ENCODE assay signal across 1 cellular context in genomic region chr22:39994566-39995345, GRCh38.
A peak's percentile ranks its signal among the peaks of the same experiment; 100 is the strongest.
TF ChIP-seq lines count a peak whose summit lies in the region.

Gene FAM83F (plus strand): TSS chr22:39994954. CDS start chr22:39995043, 89 bp downstream.

TF ChIP-seq in WTC11, 78 proteins besides CTCF, POLR2A, EP300 and RAD21 (continued from another document):
- TF ChIP-seq ZSCAN18 (CRISPR knock-in tag; IDR thresholded peaks at IDR 0.05) (no peak), ARID4B (CRISPR knock-in tag; IDR thresholded peaks at IDR 0.05; ENCODE audit: borderline replicate concordance) (0 out of 2 replicates have a peak, but pooled peaks have one; percentile 46), NR1H2 (CRISPR knock-in tag; IDR thresholded peaks at IDR 0.05) (no peak), ERG (CRISPR knock-in tag; IDR thresholded peaks at IDR 0.05) (no peak), MLX (CRISPR knock-in tag; IDR thresholded peaks at IDR 0.05) (no peak), TCF7 (CRISPR knock-in tag; IDR thresholded peaks at IDR 0.05; ENCODE audit: low read depth) (peak; percentile 86; the same call in 1 of the 2 replicates), AFF4 (CRISPR knock-in tag; IDR thresholded peaks at IDR 0.05; ENCODE audit: borderline replicate concordance) (no peak), CREB1 (CRISPR knock-in tag; IDR thresholded peaks at IDR 0.05) (peak; percentile 73; the same call in 1 of the 2 replicates), GRHL2 (CRISPR knock-in tag; IDR thresholded peaks at IDR 0.05; ENCODE audit: insufficient replicate concordance, severe bottlenecking) (no peak), USF2 (CRISPR knock-in tag; IDR thresholded peaks at IDR 0.05) (peak; percentile 70), ATF6 (CRISPR knock-in tag; IDR thresholded peaks at IDR 0.05) (no peak), ELF4 (CRISPR knock-in tag; IDR thresholded peaks at IDR 0.05; ENCODE audit: low read depth) (peak; percentile 83; the same call in 1 of the 2 replicates), FOXP1 (CRISPR knock-in tag; IDR thresholded peaks at IDR 0.05; ENCODE audit: borderline replicate concordance) (peak; percentile 82), E2F5 (CRISPR knock-in tag; IDR thresholded peaks at IDR 0.05) (0 out of 2 replicates have a peak, but pooled peaks have one; percentile 47)
